20 cellular contexts compared by ENCODE assay signal in genomic region chr2:111904726-111905476, GRCh38. TPM values are rescaled to one million over a fixed set of nuclear protein-coding genes. Genes with fewer than 3 reads are reported as not detected.
DNase-seq lines count a peak whose midpoint lies in the region; ATAC-seq and TF ChIP-seq lines count a peak whose summit lies in the region.
"Had no signal": no experiment of that assay in that cellular context is flagged by ENCODE, and none has a peak within 500 bp of the region (broad histone marks: within the 10 kb centered on the region; RNA-seq: fewer than 3 reads in every experiment).

No MANE protein-coding gene starts in this region.

- DNase-seq in Right ventricle myocardium inferior (ENCODE audit: missing footprints) (no peak), cardiac septum (ENCODE audit: low spot score) (no peak), right atrium auricular region (ENCODE audit: low spot score) (peak; percentile 47), sigmoid colon (no peak), AG08395 (ENCODE audit: low spot score) (no peak), NCI-H345 treated with DMSO at 0.1 percent for 48 hours (lab: John Stamatoyannopoulos, UW; ENCODE audit: unreplicated experiment) (no peak)
- DNase-seq in activated T-cell treated with anti-CD3 and anti-CD28 coated beads, Interleukin-2, amount 50 U/mL, for 72 hours: no peak
- DNase-seq: activated CD4-positive, alpha-beta T cell treated with anti-CD3 and anti-CD28 coated beads, Interleukin-2, amount 50 U/mL, for 1 hour; activated naive CD4-positive, alpha-beta T cell treated with anti-CD3 and anti-CD28 coated beads, Interleukin-2, amount 50 U/mL, for 16 hours; activated T-cell treated with anti-CD3 and anti-CD28 coated beads for 4 hours; DMS79; GM23248; immature natural killer cell; NCI-H1105 treated with DMSO at 0.1 percent for 48 hours; NCI-H2171 treated with DMSO at 0.1 percent for 48 hours; NCI-H774 had no signal

- peaks cover 11% of the 10 kb centered on the region for H3K4me1 Mint-ChIP-seq in activated T-cell treated with anti-CD3 and anti-CD28 coated beads, Interleukin-2, amount 50 U/mL, for 72 hours (ENCODE audit: low read depth)

- H3K36me3 ChIP-seq in right atrium auricular region: no peaks in the 10 kb centered on the region
- no peaks in the 10 kb centered on the region for H3K36me3 ChIP-seq in sigmoid colon

- no peak overlapping the region for H3K27ac Mint-ChIP-seq in activated T-cell treated with anti-CD3 and anti-CD28 coated beads, Interleukin-2, amount 50 U/mL, for 72 hours
- H3K27ac Mint-ChIP-seq: immature natural killer cell had no signal

- no peak for TF ChIP-seq EP300 in sigmoid colon (IDR thresholded peaks at IDR 0.05)

- H3K4me1 ChIP-seq in right atrium auricular region (peaks cover 0 to 71% of the 10 kb centered on the region in 2 donors), sigmoid colon (peaks cover 0 to 73% (median 14%) of the 10 kb centered on the region in 4 donors)

- peaks cover 9% of the 10 kb centered on the region for H3K27me3 Mint-ChIP-seq in activated T-cell treated with anti-CD3 and anti-CD28 coated beads, Interleukin-2, amount 50 U/mL, for 72 hours (ENCODE audit: low read depth)

- no peaks in the 10 kb centered on the region for H3K36me3 Mint-ChIP-seq in activated T-cell treated with anti-CD3 and anti-CD28 coated beads, Interleukin-2, amount 50 U/mL, for 72 hours (ENCODE audit: insufficient read depth in 2 of 2)
- H3K36me3 Mint-ChIP-seq: immature natural killer cell had no signal

- no peak overlapping the region for H3K4me3 Mint-ChIP-seq in activated T-cell treated with anti-CD3 and anti-CD28 coated beads, Interleukin-2, amount 50 U/mL, for 72 hours
- H3K4me3 Mint-ChIP-seq: immature natural killer cell had no signal

- intact Hi-C loops in Right ventricle myocardium inferior (cut with DNase I): no loop called here
- intact Hi-C loops in cardiac septum (cut with DNase I): no loop called here
- intact Hi-C loops in sigmoid colon (cut with DNase I): no loop called here

- TF ChIP-seq CTCF in right atrium auricular region (IDR thresholded peaks at IDR 0.05) (no peak), sigmoid colon (IDR thresholded peaks at IDR 0.05) (no peak)

- no peak for TF ChIP-seq POLR2A in sigmoid colon (IDR thresholded peaks at IDR 0.05)

- H3K27ac ChIP-seq in right atrium auricular region (peak overlapping the region; percentile 75 to 81), sigmoid colon (peak overlapping the region; percentile 23 to 64 (median 60))
- H3K27ac ChIP-seq: GM23248, KMS-11 had no signal

- H3K9me3 Mint-ChIP-seq in activated T-cell treated with anti-CD3 and anti-CD28 coated beads, Interleukin-2, amount 50 U/mL, for 72 hours: no peaks in the 10 kb centered on the region
- H3K9me3 Mint-ChIP-seq: immature natural killer cell had no signal

- no peak overlapping the region for H3K4me3 ChIP-seq in right atrium auricular region
- no peak overlapping the region for H3K4me3 ChIP-seq in sigmoid colon
- H3K4me3 ChIP-seq: body of pancreas, GM23248 had no signal

- H3K27me3 ChIP-seq in right atrium auricular region (no peaks in the 10 kb centered on the region), sigmoid colon (no peaks in the 10 kb centered on the region)
- H3K27me3 ChIP-seq: body of pancreas had no signal

- H3K9me3 ChIP-seq in right atrium auricular region (no peaks in the 10 kb centered on the region), sigmoid colon (no peaks in the 10 kb centered on the region)
- H3K9me3 ChIP-seq: body of pancreas had no signal

- 92 to 95% methylated on average over 10 of the region's 10 CpGs for WGBS in sigmoid colon, 2 donors

- peak; percentile 57 for ATAC-seq in Right ventricle myocardium inferior
- no peak for ATAC-seq in activated T-cell treated with anti-CD3 and anti-CD28 coated beads, Interleukin-2, amount 50 U/mL, for 72 hours (replicated peaks in 1 of 2)
- no peak for ATAC-seq in GM21515 (IDR thresholded peaks at IDR 0.05; ENCODE audit: unreplicated experiment)
- ATAC-seq: body of pancreas, SK-N-SH treated with all-trans-retinoic acid at 6 μM for 48 hours had no signal

RNA-seq across cellular contexts. Expression of gene MERTK, which starts 6.5 kb away (rescaled TPM):
- 6.6 TPM for total RNA-seq in Right ventricle myocardium inferior
- 5.8 TPM for total RNA-seq in cardiac septum
- total RNA-seq in right atrium auricular region: 10 to 100 TPM in 1 of 2 donors, 1 to 10 TPM in 1; 4.9 to 13.7 TPM
- 10 to 100 TPM; 14.4 to 31.6 (median 26.0) TPM for total RNA-seq in sigmoid colon
- 1 to 10 TPM; 2.4 to 6.2 (median 5.1) TPM for polyA plus RNA-seq in sigmoid colon
- total RNA-seq in activated T-cell treated with anti-CD3 and anti-CD28 coated beads, Interleukin-2, amount 50 U/mL, for 72 hours: 1 to 10 TPM; 2.0 to 3.0 TPM
- polyA plus RNA-seq: GM23248 had no signal

RNA-seq across cellular contexts. Expression of gene ANAPC1, which starts 20.9 kb away (rescaled TPM):
- 18.6 TPM for total RNA-seq in Right ventricle myocardium inferior
- total RNA-seq in cardiac septum: 21.1 TPM
- total RNA-seq in right atrium auricular region: 10 to 100 TPM; 19.0 to 23.5 TPM
- 10 to 100 TPM; 23.4 to 42.4 (median 41.4) TPM for total RNA-seq in sigmoid colon
- polyA plus RNA-seq in sigmoid colon: 10 to 100 TPM in 1 of 3 donors, 1 to 10 TPM in 2; 6.5 to 14.2 (median 8.4) TPM
- total RNA-seq in activated T-cell treated with anti-CD3 and anti-CD28 coated beads, Interleukin-2, amount 50 U/mL, for 72 hours: 10 to 100 TPM; 89.9 to 92.8 TPM
